In the genomic region with DNA sequence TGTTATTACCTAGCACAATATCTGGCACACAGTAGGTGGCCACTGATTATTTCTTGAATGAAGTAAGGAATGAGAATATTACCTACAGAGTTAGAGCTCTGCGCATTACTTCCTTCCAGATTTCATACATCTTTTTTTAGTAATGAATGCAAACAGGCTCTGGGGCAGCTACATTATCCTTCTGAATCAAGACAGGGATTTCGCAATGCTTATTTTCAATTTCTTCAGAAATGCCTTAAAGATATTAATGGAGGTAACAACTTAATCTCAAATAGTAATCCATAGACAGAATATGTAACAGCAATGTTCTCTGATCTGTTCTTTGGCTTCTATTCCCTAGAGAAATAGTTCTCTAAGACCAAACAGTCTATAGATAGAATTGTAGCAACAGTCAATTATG, we compare ENCODE assay signal across 2 cellular contexts.
TF ChIP-seq lines count a peak whose summit lies in the region.

No MANE protein-coding gene starts in this region.

TF ChIP-seq in IMR-90, 13 proteins besides CTCF, POLR2A, EP300 and RAD21:
- TF ChIP-seq RFX5 (IDR thresholded peaks at IDR 0.05; ENCODE audit: low read depth, low read length) (no peak), RCOR1 (IDR thresholded peaks at IDR 0.05; ENCODE audit: insufficient replicate concordance, low read length) (no peak), CEBPB (IDR thresholded peaks at IDR 0.05; ENCODE audit: low read depth, low read length) (peak; percentile 93), CHD1 (IDR thresholded peaks at IDR 0.05; ENCODE audit: low read depth, low read length) (no peak), NFE2L2 (IDR thresholded peaks at IDR 0.05; ENCODE audit: low read depth, low read length) (no peak)

TF ChIP-seq in H1, 55 proteins besides CTCF, POLR2A, EP300 and RAD21:
- peak; percentile 73; the same call in 1 of the 2 replicates for TF ChIP-seq CEBPB (IDR thresholded peaks at IDR 0.05; ENCODE audit: low read depth, low read length)
- TF ChIP-seq, protein P1, sequence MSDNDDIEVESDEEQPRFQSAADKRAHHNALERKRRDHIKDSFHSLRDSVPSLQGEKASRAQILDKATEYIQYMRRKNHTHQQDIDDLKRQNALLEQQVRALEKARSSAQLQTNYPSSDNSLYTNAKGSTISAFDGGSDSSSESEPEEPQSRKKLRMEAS (IDR thresholded peaks at IDR 0.05): no peak
